ENCODE assay signal across 9 cellular contexts in the genomic region with DNA sequence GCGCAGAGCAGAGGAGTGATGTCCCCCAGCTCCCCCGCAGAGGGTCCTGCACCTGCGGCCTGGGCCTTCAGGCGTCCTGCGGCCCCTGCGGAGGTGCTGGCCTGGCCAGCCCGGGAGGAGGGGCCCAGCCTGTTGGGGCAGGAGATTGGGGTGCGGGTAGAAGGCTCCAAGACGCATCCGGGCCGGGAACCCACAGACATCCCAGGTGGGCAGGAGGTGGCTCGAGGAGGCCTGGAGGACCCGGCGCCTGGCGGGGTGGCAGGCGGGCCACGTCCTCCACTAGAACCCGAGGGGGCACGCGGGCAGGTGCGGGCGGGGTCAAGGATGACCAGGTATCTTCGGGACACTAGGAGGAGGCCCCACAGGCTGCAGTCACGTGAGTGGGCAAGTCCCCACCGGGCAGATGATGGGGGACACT. TPM values are rescaled to one million over a fixed set of nuclear protein-coding genes. Genes with fewer than 3 reads are reported as not detected.
DNase-seq lines count a peak whose midpoint lies in the region; ATAC-seq and TF ChIP-seq lines count a peak whose summit lies in the region.
"Had no signal": no experiment of that assay in that cellular context is flagged by ENCODE, and none has a peak within 500 bp of the region (broad histone marks: within the 10 kb centered on the region; RNA-seq: fewer than 3 reads in every experiment).

No MANE protein-coding gene starts in this region.

- DNase-seq in DND-41 (no peak), SJSA1 (ENCODE audit: low read depth in 1 of 2, low spot score in 2 of 2) (no peak), fibroblast of pulmonary artery (ENCODE audit: low read depth) (no peak), NCI-H1436 (lab: John Stamatoyannopoulos, UW) (no peak), cortex of kidney (lab: John Stamatoyannopoulos, UW) (no peak), SW480 (ENCODE audit: low spot score) (no peak)
- DNase-seq: SHP77 treated with DMSO at 0.1 percent for 48 hours had no signal

- H3K9ac ChIP-seq in DND-41 (ENCODE audit: low read depth, low read length) (peak overlapping the region; percentile 60), skeletal muscle satellite cell (ENCODE audit: low read depth, low read length) (no peak overlapping the region)

- TF ChIP-seq CTCF in DND-41 (IDR thresholded peaks at IDR 0.05; ENCODE audit: borderline replicate concordance, extremely low read depth, low read length, poor library complexity, severe bottlenecking) (no peak), fibroblast of pulmonary artery (IDR thresholded peaks at IDR 0.05; ENCODE audit: low read length, missing control alignments) (no peak)

- H3K79me2 ChIP-seq in DND-41 (ENCODE audit: insufficient read depth, low read length): no peaks in the 10 kb centered on the region

- H3K36me3 ChIP-seq in DND-41 (ENCODE audit: insufficient read depth, low read length) (no peaks in the 10 kb centered on the region), SJSA1 (no peaks in the 10 kb centered on the region), skeletal muscle satellite cell (ENCODE audit: insufficient read depth, low read length) (no peaks in the 10 kb centered on the region)

- H4K20me1 ChIP-seq in DND-41 (ENCODE audit: insufficient read depth, low read length): no peaks in the 10 kb centered on the region

- peak overlapping the region; percentile 92 for H3K27ac ChIP-seq in DND-41 (ENCODE audit: low read length)
- H3K27ac ChIP-seq in SJSA1: no peak overlapping the region

- H3K4me2 ChIP-seq in DND-41 (ENCODE audit: insufficient read depth, low read length) (peak overlapping the region; percentile 78), skeletal muscle satellite cell (ENCODE audit: low read length) (peak overlapping the region; percentile 96)

- H3K27me3 ChIP-seq in DND-41 (ENCODE audit: insufficient read depth, low read length, poor library complexity): no peaks in the 10 kb centered on the region
- peaks cover 4% of the 10 kb centered on the region for H3K27me3 ChIP-seq in SJSA1 (replicated peaks)
- H3K27me3 ChIP-seq in skeletal muscle satellite cell (ENCODE audit: control insufficient read depth, insufficient read depth, low read length): peaks cover 2% of the 10 kb centered on the region

- H3K4me1 ChIP-seq in DND-41 (ENCODE audit: insufficient read depth, low read length) (peaks cover 23% of the 10 kb centered on the region), SJSA1 (replicated peaks) (peaks cover 71% of the 10 kb centered on the region), skeletal muscle satellite cell (ENCODE audit: control insufficient read depth, insufficient read depth, low read length) (peaks cover 49% of the 10 kb centered on the region)

- peak overlapping the region; percentile 86; the same call in 1 of the 2 replicates for H2AFZ ChIP-seq in DND-41 (ENCODE audit: low read depth, low read length)

- peak overlapping the region in 1 of 2 experiments; percentile 54; a peak in 2 of 4 replicates for H3K4me3 ChIP-seq in DND-41 (ENCODE audit: low read depth in 1 of 2, low read length in 2 of 2)
- peak overlapping the region; percentile 52 for H3K4me3 ChIP-seq in SJSA1
- H3K4me3 ChIP-seq in fibroblast of pulmonary artery (replicated peaks; ENCODE audit: low read depth, low read length): peak overlapping the region; percentile 61
- peak overlapping the region; percentile 62 for H3K4me3 ChIP-seq in skeletal muscle satellite cell (ENCODE audit: low read length)

- ATAC-seq in DND-41 (ENCODE audit: insufficient read depth, low read depth) (no peak), GM19397 (IDR thresholded peaks at IDR 0.05; ENCODE audit: unreplicated experiment) (no peak)

- no peaks in the 10 kb centered on the region for H3K9me3 ChIP-seq in DND-41 (ENCODE audit: insufficient read depth, low read length, severe bottlenecking)
- H3K9me3 ChIP-seq in SJSA1 (replicated peaks): no peaks in the 10 kb centered on the region
- no peaks in the 10 kb centered on the region for H3K9me3 ChIP-seq in skeletal muscle satellite cell (replicated peaks; ENCODE audit: low read length)

RNA-seq across cellular contexts. Expression of a gene that starts 0.6 kb away (rescaled TPM):
- 5.3 and 6.3 TPM in 2 replicates for total RNA-seq in SJSA1 (2014; rRNA removed; shearing (Covaris generic))
- 5.9 and 7.9 TPM in 2 replicates for total RNA-seq in skeletal muscle satellite cell (2012; rRNA removed)

RNA-seq across cellular contexts. Expression of a gene that starts 16.8 kb away (rescaled TPM):
- not detected in 2 replicates for total RNA-seq in SJSA1 (2014; rRNA removed; shearing (Covaris generic))
- total RNA-seq in skeletal muscle satellite cell (2012; rRNA removed): 0.51 and 1.3 TPM in 2 replicates

RNA-seq across cellular contexts. Expression of a gene that starts 24.8 kb away (rescaled TPM):
- total RNA-seq in SJSA1 (2014; rRNA removed; shearing (Covaris generic)): 0.19 and 0.34 TPM in 2 replicates
- 0.25 TPM in 1 of 2 replicates, not detected in the other for total RNA-seq in skeletal muscle satellite cell (2012; rRNA removed)

RNA-seq across cellular contexts. Expression of a gene that starts 37.4 kb away (rescaled TPM):
- 0.18 TPM in 1 of 2 replicates, not detected in the other for total RNA-seq in SJSA1 (2014; rRNA removed; shearing (Covaris generic))
- 1.5 TPM in 1 of 2 replicates, not detected in the other for total RNA-seq in skeletal muscle satellite cell (2012; rRNA removed)
